10 cellular contexts compared by ENCODE assay signal in the genomic region with DNA sequence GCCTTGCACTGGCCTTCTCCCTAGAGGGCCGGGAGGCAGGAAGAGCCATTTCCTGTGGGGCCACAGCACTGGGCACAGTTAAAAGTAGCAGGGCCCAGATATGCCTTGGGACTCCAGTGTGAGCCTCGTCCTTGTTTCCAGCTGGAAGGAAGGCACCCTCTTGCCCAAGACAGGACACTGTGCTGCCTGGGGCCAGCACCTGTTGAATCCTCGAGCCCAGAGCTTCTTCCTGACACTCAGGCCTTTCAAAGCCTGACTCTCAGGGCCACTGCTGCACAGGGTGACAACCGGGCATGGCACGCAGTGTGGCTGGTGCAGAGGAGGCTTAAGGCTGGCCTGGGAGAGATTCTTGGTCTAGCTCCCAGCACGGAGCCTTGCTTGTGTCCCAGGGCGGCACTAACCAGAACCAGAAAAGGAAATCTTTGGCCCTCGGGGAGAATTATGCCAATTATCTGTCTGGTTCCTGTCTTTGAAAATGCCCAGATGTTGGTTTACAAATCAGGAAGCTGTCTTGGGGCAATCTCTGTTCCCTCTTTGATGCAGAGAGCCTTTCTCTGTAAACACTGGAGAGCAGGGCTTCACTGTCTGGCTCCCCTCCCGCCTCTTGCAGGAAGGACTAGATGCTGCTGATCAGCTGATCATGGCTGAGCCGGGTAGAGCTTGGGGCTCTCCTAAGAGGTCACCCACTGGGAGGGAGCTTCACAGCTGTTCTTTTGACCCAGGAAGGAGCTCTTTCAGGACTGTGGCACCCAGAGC. TPM values are rescaled to one million over a fixed set of nuclear protein-coding genes. Genes with fewer than 3 reads are reported as not detected.
DNase-seq lines count a peak whose midpoint lies in the region; ATAC-seq and TF ChIP-seq lines count a peak whose summit lies in the region.
"Had no signal": no experiment of that assay in that cellular context is flagged by ENCODE, and none has a peak within 500 bp of the region (broad histone marks: within the 10 kb centered on the region; RNA-seq: fewer than 3 reads in every experiment).

No MANE protein-coding gene starts in this region.

- ATAC-seq in activated CD8-positive, alpha-beta memory T cell treated with anti-CD3 and anti-CD28 coated beads, Interleukin-2, amount 10 ng/mL, durations not matched to agents 7 days and 5 days, result no peak

- CTCF ChIA-PET in activated CD8-positive, alpha-beta memory T cell treated with anti-CD3 and anti-CD28 coated beads, Interleukin-2, amount 10 ng/mL, durations not matched to agents 7 days and 5 days (lab: Charles Lee), result interaction anchor here (0.6 to 2.9 kb wide), 3 partner anchors 107 to 341 kb away, joined by 3 to 14 read pairs (median 3); a partner anchor contains a TSS

- 92 to 94% methylated on average over 8 to 10 of the region's 10 CpGs for WGBS in mesodermal cell (ENCODE audit: insufficient coverage in 2 of 2), 2 experiments

- H3K36me3 ChIP-seq in mesodermal cell (ENCODE audit: control insufficient read depth, insufficient read depth, low read length), result peaks cover 34% of the 10 kb centered on the region

- peaks cover 40% of the 10 kb centered on the region for H3K4me1 ChIP-seq in mesodermal cell (ENCODE audit: control insufficient read depth, insufficient read depth, low read length, poor library complexity, severe bottlenecking)

- H3K4me3 ChIP-seq in choroid plexus epithelial cell (ENCODE audit: low read depth, low read length), result no peak overlapping the region
- no peak overlapping the region for H3K4me3 ChIP-seq in mesodermal cell (ENCODE audit: extremely low read depth, insufficient read depth, low read length, poor library complexity, severe bottlenecking)

- TF ChIP-seq CTCF in choroid plexus epithelial cell (conservative IDR thresholded peaks at IDR 0.05; ENCODE audit: low read depth, low read length), result no peak

- H3K9me3 Mint-ChIP-seq in activated CD8-positive, alpha-beta memory T cell treated with anti-CD3 and anti-CD28 coated beads, Interleukin-2, amount 10 ng/mL, durations not matched to agents 7 days and 5 days (ENCODE audit: low read depth), result peaks cover 3% of the 10 kb centered on the region

- DNase-seq in activated CD8-positive, alpha-beta memory T cell treated with anti-CD3 and anti-CD28 coated beads, Interleukin-2, amount 10 ng/mL, durations not matched to agents 7 days and 5 days, result no peak
- no peak for DNase-seq in activated CD8-positive, alpha-beta memory T cell treated with anti-CD3 and anti-CD28 coated beads, Interleukin-2, amount 50 U/mL, for 48 hours
- DNase-seq in choroid plexus epithelial cell (ENCODE audit: low read depth) (peak; percentile 50), ureter (ENCODE audit: low spot score) (peak; percentile 74), inferior parietal cortex (ENCODE audit: extremely low spot score) (no peak), dedifferentiated amniotic fluid mesenchymal stem cell (ENCODE audit: extremely low spot score) (no peak)
- DNase-seq in activated T-cell treated with anti-CD3 and anti-CD28 coated beads, Interleukin-2, amount 50 U/mL, for 1 hour, result no peak

- H3K27me3 Mint-ChIP-seq in activated CD8-positive, alpha-beta memory T cell treated with anti-CD3 and anti-CD28 coated beads, Interleukin-2, amount 10 ng/mL, durations not matched to agents 7 days and 5 days, result no peaks in the 10 kb centered on the region

- H3K36me3 Mint-ChIP-seq in activated CD8-positive, alpha-beta memory T cell treated with anti-CD3 and anti-CD28 coated beads, Interleukin-2, amount 10 ng/mL, durations not matched to agents 7 days and 5 days, result peaks cover 10% of the 10 kb centered on the region

- no peak overlapping the region for H3K4me3 Mint-ChIP-seq in activated CD8-positive, alpha-beta memory T cell treated with anti-CD3 and anti-CD28 coated beads, Interleukin-2, amount 10 ng/mL, durations not matched to agents 7 days and 5 days
- H3K4me3 Mint-ChIP-seq: B cell had no signal

- H3K4me1 Mint-ChIP-seq in activated CD8-positive, alpha-beta memory T cell treated with anti-CD3 and anti-CD28 coated beads, Interleukin-2, amount 10 ng/mL, durations not matched to agents 7 days and 5 days, result peaks cover 69% of the 10 kb centered on the region

- peak overlapping the region; percentile 59 for H3K27ac ChIP-seq in mesodermal cell (ENCODE audit: low read depth, low read length, severe bottlenecking)
- H3K27ac ChIP-seq: epithelial cell of prostate had no signal

- H3K9me3 ChIP-seq in mesodermal cell (ENCODE audit: control insufficient read depth, low read length), result no peaks in the 10 kb centered on the region

- peak overlapping the region; percentile 27 for H3K27ac Mint-ChIP-seq in activated CD8-positive, alpha-beta memory T cell treated with anti-CD3 and anti-CD28 coated beads, Interleukin-2, amount 10 ng/mL, durations not matched to agents 7 days and 5 days
- H3K27ac Mint-ChIP-seq: B cell had no signal

RNA-seq across cellular contexts. Expression of a gene that starts 11.1 kb away (rescaled TPM):
- total RNA-seq in activated CD8-positive, alpha-beta memory T cell treated with anti-CD3 and anti-CD28 coated beads, Interleukin-2, amount 10 ng/mL, durations not matched to agents 7 days and 5 days, result not detected
- 0.18 TPM for polyA plus RNA-seq in mesodermal cell (2013, experiment 1 of 2)
- 0.46 TPM for polyA plus RNA-seq in mesodermal cell (2013, experiment 2 of 2)
- total RNA-seq in ureter, result 16.9 TPM
- total RNA-seq: B cell had no signal

RNA-seq across cellular contexts. Expression of a gene that starts 42.8 kb away (rescaled TPM):
- 10 to 100 TPM; 13.6 to 15.6 TPM for total RNA-seq in activated CD8-positive, alpha-beta memory T cell treated with anti-CD3 and anti-CD28 coated beads, Interleukin-2, amount 10 ng/mL, durations not matched to agents 7 days and 5 days
- polyA plus RNA-seq in mesodermal cell (2013, experiment 1 of 2), result 15.5 TPM
- polyA plus RNA-seq in mesodermal cell (2013, experiment 2 of 2), result 17.0 TPM
- total RNA-seq in ureter, result 12.4 TPM

Comparison
In these comparisons a context has a peak if more than half of its experiments do, and no peak if none do; other contexts are left out.
1. DNase-seq: peak in choroid plexus epithelial cell (single experiment) and ureter (single experiment); none in activated CD8-positive, alpha-beta memory T cell treated with anti-CD3 and anti-CD28 coated beads, Interleukin-2, amount 10 ng/mL, durations not matched to agents 7 days and 5 days (single experiment), activated CD8-positive, alpha-beta memory T cell treated with anti-CD3 and anti-CD28 coated beads, Interleukin-2, amount 50 U/mL, for 48 hours (single experiment), inferior parietal cortex (single experiment), activated T-cell treated with anti-CD3 and anti-CD28 coated beads, Interleukin-2, amount 50 U/mL, for 1 hour (single experiment) and dedifferentiated amniotic fluid mesenchymal stem cell (single experiment).
2. RNA of a gene that starts 11.1 kb away (total RNA-seq): 16.9 TPM in ureter (single experiment); not detected in activated CD8-positive, alpha-beta memory T cell treated with anti-CD3 and anti-CD28 coated beads, Interleukin-2, amount 10 ng/mL, durations not matched to agents 7 days and 5 days; every median in the first group is over 10 times any median in the second.